Comparison of ENCODE assay signal across 7 cellular contexts in the genomic region with DNA sequence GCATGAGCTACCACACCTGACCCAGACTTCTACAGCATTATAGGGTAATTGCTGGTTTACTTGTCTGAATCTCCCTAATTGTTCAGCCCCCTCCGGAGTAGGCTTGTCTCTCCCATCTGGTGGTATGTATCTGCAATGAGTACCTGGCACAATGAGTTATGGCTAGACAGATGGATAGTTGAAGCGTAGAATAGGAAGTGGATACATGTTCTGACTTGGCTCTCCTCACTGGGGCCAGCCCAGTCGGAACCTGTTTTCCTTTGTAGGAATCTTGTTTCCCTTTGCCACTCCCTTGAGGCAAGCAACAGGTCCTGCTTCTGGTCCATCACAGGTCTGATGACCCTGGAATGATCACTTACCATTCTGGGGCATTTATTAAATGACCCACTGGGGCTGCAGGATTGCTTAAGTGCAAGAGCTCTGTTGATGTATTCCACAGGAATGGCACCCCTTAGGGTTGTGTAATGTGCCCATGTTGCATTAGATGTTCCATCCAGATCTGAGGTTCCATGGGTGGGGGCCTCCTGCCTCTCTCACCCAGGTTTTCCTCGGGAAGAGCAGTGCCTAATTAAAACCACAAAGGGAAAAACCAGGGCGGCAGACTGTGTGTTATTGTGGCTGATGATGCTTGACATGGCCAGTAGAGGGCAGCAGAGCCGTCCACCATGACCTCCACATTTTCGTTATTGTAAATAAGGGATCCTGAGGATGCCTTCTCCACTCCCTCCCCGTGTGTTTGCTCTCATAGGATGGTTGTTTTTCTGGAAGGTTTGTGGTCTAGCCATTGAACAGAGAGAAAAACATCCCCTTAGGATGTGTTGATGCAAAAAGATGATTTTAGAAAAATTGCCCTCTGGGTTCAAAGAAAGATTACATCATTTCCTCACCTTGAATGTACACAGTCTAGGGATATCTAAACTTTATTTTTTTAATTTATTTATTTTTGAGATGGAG. TPM values are rescaled to one million over a fixed set of nuclear protein-coding genes. Genes with fewer than 3 reads are reported as not detected.
A peak's percentile ranks its signal among the peaks of the same experiment; 100 is the strongest.
DNase-seq lines count a peak whose midpoint lies in the region; ATAC-seq and TF ChIP-seq lines count a peak whose summit lies in the region.

No MANE protein-coding gene starts in this region.

- WGBS in suprapubic skin, result 19% methylated on average over 8 of the region's 8 CpGs

- no peak overlapping the region for H3K4me3 Mint-ChIP-seq in natural killer cell treated with Interleukin-12 subunit alpha and Interleukin-12 subunit beta and Interleukin-15 and Interleukin-18, amount 100 ng/mL, for 72 hours

- CTCF ChIA-PET in OCI-LY7 (lab: Charles Lee; ENCODE audit: unreplicated experiment), result no interaction called here

- H3K9me3 Mint-ChIP-seq in natural killer cell treated with Interleukin-12 subunit alpha and Interleukin-12 subunit beta and Interleukin-15 and Interleukin-18, amount 100 ng/mL, for 72 hours, result no peaks in the 10 kb centered on the region

- TF ChIP-seq CTCF in GM12875 (IDR thresholded peaks at IDR 0.05; ENCODE audit: borderline replicate concordance, insufficient read depth, low read depth, low read length) (peak; percentile 83), OCI-LY7 (conservative IDR thresholded peaks at IDR 0.05; ENCODE audit: low read length) (peak; percentile 95), suprapubic skin (IDR thresholded peaks at IDR 0.05) (peak; percentile 55 to 83)

- DNase-seq in OCI-LY7 (ENCODE audit: low spot score) (peak; percentile 68), fibroblast of gingiva (ENCODE audit: low read depth) (peak; percentile 75), suprapubic skin (ENCODE audit: low spot score in 2 of 2) (peak in 1 of 2 donors; percentile 67)
- DNase-seq in activated T-cell treated with anti-CD3 and anti-CD28 coated beads, Interleukin-2, amount 50 U/mL, for 48 hours, result peak; percentile 68 to 72
- peak; percentile 67 for DNase-seq in natural killer cell treated with Interleukin-12 subunit alpha and Interleukin-12 subunit beta and Interleukin-15 and Interleukin-18, amount 100 ng/mL, for 72 hours (ENCODE audit: low spot score)

- H3K36me3 ChIP-seq in OCI-LY7 (ENCODE audit: insufficient read depth, low read length) (no peaks in the 10 kb centered on the region), suprapubic skin (no peaks in the 10 kb centered on the region)

- H3K27me3 ChIP-seq in suprapubic skin, result no peaks in the 10 kb centered on the region

- peak overlapping the region; percentile 62 for H2AFZ ChIP-seq in OCI-LY7 (ENCODE audit: low read length)

- H3K27me3 Mint-ChIP-seq in natural killer cell treated with Interleukin-12 subunit alpha and Interleukin-12 subunit beta and Interleukin-15 and Interleukin-18, amount 100 ng/mL, for 72 hours, result no peaks in the 10 kb centered on the region

- H3K27ac ChIP-seq in OCI-LY7 (ENCODE audit: low read depth, low read length, poor library complexity, severe bottlenecking) (no peak overlapping the region), suprapubic skin (no peak overlapping the region)

- peak; percentile 57 for ATAC-seq in HG03097 (IDR thresholded peaks at IDR 0.05; ENCODE audit: low FRiP score, unreplicated experiment)
- ATAC-seq in natural killer cell treated with Interleukin-12 subunit alpha and Interleukin-12 subunit beta and Interleukin-15 and Interleukin-18, amount 100 ng/mL, for 72 hours, result peak; percentile 78 to 79

- no peaks in the 10 kb centered on the region for H4K20me1 ChIP-seq in OCI-LY7 (ENCODE audit: insufficient read depth, low read length)

- H3K4me1 Mint-ChIP-seq in natural killer cell treated with Interleukin-12 subunit alpha and Interleukin-12 subunit beta and Interleukin-15 and Interleukin-18, amount 100 ng/mL, for 72 hours (ENCODE audit: low read depth in 2 of 2), result peaks cover 10 to 11% of the 10 kb centered on the region in 2 donors

- H3K79me2 ChIP-seq in OCI-LY7 (ENCODE audit: insufficient read depth, low read depth, low read length), result no peaks in the 10 kb centered on the region

- BruUV-seq in OCI-LY7 (replicated peaks; lab: Mats Ljungman, UMichigan), result no TSS peak

- POLR2A ChIA-PET in OCI-LY7 (lab: Charles Lee), result no interaction called here

- H3K4me3 ChIP-seq in GM12875 (ENCODE audit: low read depth, low read length), result no peak overlapping the region
- H3K4me3 ChIP-seq in OCI-LY7 (ENCODE audit: low read depth, low read length, poor library complexity, severe bottlenecking), result no peak overlapping the region
- H3K4me3 ChIP-seq in suprapubic skin, result no peak overlapping the region

- no peaks in the 10 kb centered on the region for H3K9me2 ChIP-seq in OCI-LY7 (ENCODE audit: insufficient read depth, low read length)

- H3K27ac Mint-ChIP-seq in natural killer cell treated with Interleukin-12 subunit alpha and Interleukin-12 subunit beta and Interleukin-15 and Interleukin-18, amount 100 ng/mL, for 72 hours, result no peak overlapping the region

- H3K9me3 ChIP-seq in OCI-LY7 (ENCODE audit: low read length) (no peaks in the 10 kb centered on the region), suprapubic skin (no peaks in the 10 kb centered on the region)

- TF ChIP-seq POLR2A in suprapubic skin (IDR thresholded peaks at IDR 0.05), result no peak

- intact Hi-C loops in OCI-LY7 (cut with micrococcal nuclease; ENCODE audit: unreplicated experiment), result loop anchor here (1.0 to 2.0 kb wide), 3 partner anchors 102 to 368 kb away; no protein-coding TSS in a partner anchor

- peak overlapping the region; percentile 47; the same call in 1 of the 2 replicates for H3K4me2 ChIP-seq in OCI-LY7 (ENCODE audit: low read length)

- H3K4me1 ChIP-seq in OCI-LY7 (ENCODE audit: insufficient read depth, low read length, poor library complexity, severe bottlenecking) (peaks cover 6% of the 10 kb centered on the region), suprapubic skin (peaks cover 4% of the 10 kb centered on the region)

- TF ChIP-seq EP300 in suprapubic skin (IDR thresholded peaks at IDR 0.05), result no peak

- H3K36me3 Mint-ChIP-seq in natural killer cell treated with Interleukin-12 subunit alpha and Interleukin-12 subunit beta and Interleukin-15 and Interleukin-18, amount 100 ng/mL, for 72 hours, result no peaks in the 10 kb centered on the region

RNA-seq across cellular contexts. Expression of gene CMTM8, which starts 58.0 kb away (rescaled TPM):
- 0.31 and 1.5 TPM in 2 replicates for total RNA-seq in OCI-LY7 (2014; rRNA removed; shearing (Covaris generic))
- total RNA-seq in OCI-LY7 (2022) (2.7 and 3.0 TPM in 2 replicates), suprapubic skin (10 to 100 TPM in 2 of 4 donors, 1 to 10 TPM in 2; 7.4 to 16.3 (median 10.6) TPM)
- under 1 TPM; 0.36 to 0.48 TPM for total RNA-seq in natural killer cell treated with Interleukin-12 subunit alpha and Interleukin-12 subunit beta and Interleukin-15 and Interleukin-18, amount 100 ng/mL, for 72 hours
